1 cellular context compared by ENCODE assay signal in the genomic region with DNA sequence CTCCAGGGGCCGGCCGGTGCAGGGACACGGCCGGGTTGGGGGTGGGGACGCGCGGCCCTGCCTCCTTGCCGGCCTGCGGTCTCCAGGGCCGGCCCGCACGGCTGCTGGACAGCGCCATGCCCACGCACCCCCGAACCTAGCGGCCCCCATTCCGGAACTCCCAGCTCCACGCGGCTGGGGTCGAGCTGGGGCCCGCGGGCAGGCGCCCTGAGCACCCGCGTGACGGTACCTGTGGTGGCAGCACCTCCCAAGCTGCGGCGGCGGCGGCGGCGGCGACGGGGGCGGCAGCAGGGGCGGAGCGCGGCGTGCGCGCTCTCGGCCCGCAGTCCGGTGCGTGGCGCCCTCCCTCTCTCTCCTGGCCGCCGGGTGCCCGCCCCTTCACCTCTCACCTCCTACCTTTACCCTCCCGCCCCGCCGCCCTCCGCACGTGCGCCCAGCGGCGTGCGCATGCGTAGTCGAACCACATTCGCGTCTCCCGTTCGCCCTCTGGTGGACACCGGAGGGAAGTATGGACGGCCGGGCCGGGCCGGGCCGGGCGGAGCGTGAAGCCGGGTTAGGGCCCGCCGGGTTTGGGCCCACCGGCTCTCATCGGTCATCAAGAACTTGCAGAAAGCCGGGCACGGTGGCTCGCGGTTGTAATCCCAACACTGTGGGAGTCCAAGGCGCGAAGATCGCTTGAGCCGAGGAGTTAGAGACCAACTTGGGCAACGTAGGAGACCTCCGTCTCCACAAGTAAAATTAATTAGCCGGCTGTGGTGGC.
A peak's percentile ranks its signal among the peaks of the same experiment; 100 is the strongest.
TF ChIP-seq lines count a peak whose summit lies in the region.

A gene (minus strand): TSS at position 372 of the 760 bp plus-strand sequence. CDS start 32,948 bp downstream, outside the sequence.

TF ChIP-seq in HepG2, 621 proteins besides CTCF, POLR2A, EP300 and RAD21 (continued from another document and continues in another):
- TF ChIP-seq, protein P1, sequence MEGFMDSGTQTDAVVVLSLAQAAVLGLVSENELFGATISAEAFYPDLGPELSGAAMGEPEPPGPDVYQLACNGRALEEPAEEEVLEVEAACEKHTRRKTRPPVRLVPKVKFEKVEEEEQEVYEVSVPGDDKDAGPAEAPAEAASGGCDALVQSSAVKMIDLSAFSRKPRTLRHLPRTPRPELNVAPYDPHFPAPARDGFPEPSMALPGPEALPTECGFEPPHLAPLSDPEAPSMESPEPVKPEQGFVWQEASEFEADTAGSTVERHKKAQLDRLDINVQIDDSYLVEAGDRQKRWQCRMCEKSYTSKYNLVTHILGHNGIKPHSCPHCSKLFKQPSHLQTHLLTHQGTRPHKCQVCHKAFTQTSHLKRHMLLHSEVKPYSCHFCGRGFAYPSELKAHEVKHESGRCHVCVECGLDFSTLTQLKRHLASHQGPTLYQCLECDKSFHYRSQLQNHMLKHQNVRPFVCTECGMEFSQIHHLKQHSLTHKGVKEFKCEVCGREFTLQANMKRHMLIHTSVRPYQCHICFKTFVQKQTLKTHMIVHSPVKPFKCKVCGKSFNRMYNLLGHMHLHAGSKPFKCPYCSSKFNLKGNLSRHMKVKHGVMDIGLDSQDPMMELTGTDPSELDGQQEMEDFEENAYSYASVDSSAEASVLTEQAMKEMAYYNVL (CRISPR knock-in tag; IDR thresholded peaks at IDR 0.05; ENCODE audit: borderline replicate concordance): peak; percentile 58
- peak; percentile 84 for TF ChIP-seq ZNF331 (CRISPR knock-in tag; IDR thresholded peaks at IDR 0.05)
- peak; percentile 73; the same call in 1 of the 2 replicates for TF ChIP-seq REPIN1 (CRISPR knock-in tag; IDR thresholded peaks at IDR 0.05; ENCODE audit: borderline replicate concordance, low read depth)
- 0 out of 2 replicates have a peak, but pooled peaks have one; percentile 20 for TF ChIP-seq ZNF33B (CRISPR knock-in tag; IDR thresholded peaks at IDR 0.05)
- no peak for TF ChIP-seq MTA3 (CRISPR knock-in tag; IDR thresholded peaks at IDR 0.05)
- peak; percentile 47; the same call in 1 of the 2 replicates for TF ChIP-seq ZNF232 (CRISPR knock-in tag; IDR thresholded peaks at IDR 0.05; ENCODE audit: borderline replicate concordance)
- no peak for TF ChIP-seq ZNF251 (CRISPR knock-in tag; IDR thresholded peaks at IDR 0.05)
- no peak for TF ChIP-seq ZNF138 (CRISPR knock-in tag; IDR thresholded peaks at IDR 0.05; ENCODE audit: low read depth)
- peak; percentile 33; the same call in 1 of the 2 replicates for TF ChIP-seq SIX4 (CRISPR knock-in tag; IDR thresholded peaks at IDR 0.05)
- TF ChIP-seq DR1 (CRISPR knock-in tag; IDR thresholded peaks at IDR 0.05): 0 out of 2 replicates have a peak, but pooled peaks have one; percentile 46
- TF ChIP-seq, protein P2, sequence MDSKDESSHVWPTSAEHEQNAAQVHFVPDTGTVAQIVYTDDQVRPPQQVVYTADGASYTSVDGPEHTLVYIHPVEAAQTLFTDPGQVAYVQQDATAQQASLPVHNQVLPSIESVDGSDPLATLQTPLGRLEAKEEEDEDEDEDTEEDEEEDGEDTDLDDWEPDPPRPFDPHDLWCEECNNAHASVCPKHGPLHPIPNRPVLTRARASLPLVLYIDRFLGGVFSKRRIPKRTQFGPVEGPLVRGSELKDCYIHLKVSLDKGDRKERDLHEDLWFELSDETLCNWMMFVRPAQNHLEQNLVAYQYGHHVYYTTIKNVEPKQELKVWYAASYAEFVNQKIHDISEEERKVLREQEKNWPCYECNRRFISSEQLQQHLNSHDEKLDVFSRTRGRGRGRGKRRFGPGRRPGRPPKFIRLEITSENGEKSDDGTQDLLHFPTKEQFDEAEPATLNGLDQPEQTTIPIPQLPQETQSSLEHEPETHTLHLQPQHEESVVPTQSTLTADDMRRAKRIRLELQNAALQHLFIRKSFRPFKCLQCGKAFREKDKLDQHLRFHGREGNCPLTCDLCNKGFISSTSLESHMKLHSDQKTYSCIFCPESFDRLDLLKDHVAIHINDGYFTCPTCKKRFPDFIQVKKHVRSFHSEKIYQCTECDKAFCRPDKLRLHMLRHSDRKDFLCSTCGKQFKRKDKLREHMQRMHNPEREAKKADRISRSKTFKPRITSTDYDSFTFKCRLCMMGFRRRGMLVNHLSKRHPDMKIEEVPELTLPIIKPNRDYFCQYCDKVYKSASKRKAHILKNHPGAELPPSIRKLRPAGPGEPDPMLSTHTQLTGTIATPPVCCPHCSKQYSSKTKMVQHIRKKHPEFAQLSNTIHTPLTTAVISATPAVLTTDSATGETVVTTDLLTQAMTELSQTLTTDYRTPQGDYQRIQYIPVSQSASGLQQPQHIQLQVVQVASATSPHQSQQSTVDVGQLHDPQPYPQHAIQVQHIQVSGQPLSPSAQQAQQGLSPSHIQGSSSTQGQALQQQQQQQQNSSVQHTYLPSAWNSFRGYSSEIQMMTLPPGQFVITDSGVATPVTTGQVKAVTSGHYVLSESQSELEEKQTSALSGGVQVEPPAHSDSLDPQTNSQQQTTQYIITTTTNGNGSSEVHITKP (CRISPR knock-in tag; IDR thresholded peaks at IDR 0.05; ENCODE audit: low read depth): no peak
- TF ChIP-seq, protein P3, sequence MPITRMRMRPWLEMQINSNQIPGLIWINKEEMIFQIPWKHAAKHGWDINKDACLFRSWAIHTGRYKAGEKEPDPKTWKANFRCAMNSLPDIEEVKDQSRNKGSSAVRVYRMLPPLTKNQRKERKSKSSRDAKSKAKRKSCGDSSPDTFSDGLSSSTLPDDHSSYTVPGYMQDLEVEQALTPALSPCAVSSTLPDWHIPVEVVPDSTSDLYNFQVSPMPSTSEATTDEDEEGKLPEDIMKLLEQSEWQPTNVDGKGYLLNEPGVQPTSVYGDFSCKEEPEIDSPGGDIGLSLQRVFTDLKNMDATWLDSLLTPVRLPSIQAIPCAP (CRISPR knock-in tag; IDR thresholded peaks at IDR 0.05; ENCODE audit: low read depth): no peak
- TF ChIP-seq, protein P4, sequence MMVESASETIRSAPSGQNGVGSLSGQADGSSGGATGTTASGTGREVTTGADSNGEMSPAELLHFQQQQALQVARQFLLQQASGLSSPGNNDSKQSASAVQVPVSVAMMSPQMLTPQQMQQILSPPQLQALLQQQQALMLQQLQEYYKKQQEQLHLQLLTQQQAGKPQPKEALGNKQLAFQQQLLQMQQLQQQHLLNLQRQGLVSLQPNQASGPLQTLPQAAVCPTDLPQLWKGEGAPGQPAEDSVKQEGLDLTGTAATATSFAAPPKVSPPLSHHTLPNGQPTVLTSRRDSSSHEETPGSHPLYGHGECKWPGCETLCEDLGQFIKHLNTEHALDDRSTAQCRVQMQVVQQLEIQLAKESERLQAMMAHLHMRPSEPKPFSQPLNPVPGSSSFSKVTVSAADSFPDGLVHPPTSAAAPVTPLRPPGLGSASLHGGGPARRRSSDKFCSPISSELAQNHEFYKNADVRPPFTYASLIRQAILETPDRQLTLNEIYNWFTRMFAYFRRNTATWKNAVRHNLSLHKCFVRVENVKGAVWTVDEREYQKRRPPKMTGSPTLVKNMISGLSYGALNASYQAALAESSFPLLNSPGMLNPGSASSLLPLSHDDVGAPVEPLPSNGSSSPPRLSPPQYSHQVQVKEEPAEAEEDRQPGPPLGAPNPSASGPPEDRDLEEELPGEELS (CRISPR knock-in tag; IDR thresholded peaks at IDR 0.05): peak; percentile 61
- no peak for TF ChIP-seq PLRG1 (conservative IDR thresholded peaks at IDR 0.05)
- TF ChIP-seq, protein P5, sequence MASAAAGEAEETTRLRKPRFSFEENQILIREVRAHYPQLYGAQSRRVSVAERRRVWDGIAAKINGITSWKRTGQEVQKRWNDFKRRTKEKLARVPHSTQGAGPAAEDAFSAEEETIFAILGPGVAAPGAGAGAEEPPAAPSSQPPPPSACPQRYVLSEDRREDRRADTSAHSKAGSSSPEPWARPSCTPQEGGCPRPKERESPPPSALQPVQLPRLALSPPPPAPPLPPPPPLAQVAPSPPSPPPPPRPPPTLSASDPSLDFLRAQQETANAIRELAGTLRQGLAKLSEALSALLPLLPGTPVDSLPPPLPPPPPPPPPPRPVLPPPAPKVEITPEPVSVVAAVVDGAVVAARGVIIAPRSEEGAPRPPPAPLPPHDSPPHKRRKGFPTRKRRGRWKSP (CRISPR knock-in tag; IDR thresholded peaks at IDR 0.05): peak; percentile 8; the same call in 1 of the 2 replicates
- 0 out of 2 replicates have a peak, but pooled peaks have one; percentile 40 for TF ChIP-seq HNRNPUL1 (IDR thresholded peaks at IDR 0.05; ENCODE audit: low read depth, low read length)
- TF ChIP-seq ZNF256 (CRISPR knock-in tag; conservative IDR thresholded peaks at IDR 0.05): no peak
- TF ChIP-seq, protein P6, sequence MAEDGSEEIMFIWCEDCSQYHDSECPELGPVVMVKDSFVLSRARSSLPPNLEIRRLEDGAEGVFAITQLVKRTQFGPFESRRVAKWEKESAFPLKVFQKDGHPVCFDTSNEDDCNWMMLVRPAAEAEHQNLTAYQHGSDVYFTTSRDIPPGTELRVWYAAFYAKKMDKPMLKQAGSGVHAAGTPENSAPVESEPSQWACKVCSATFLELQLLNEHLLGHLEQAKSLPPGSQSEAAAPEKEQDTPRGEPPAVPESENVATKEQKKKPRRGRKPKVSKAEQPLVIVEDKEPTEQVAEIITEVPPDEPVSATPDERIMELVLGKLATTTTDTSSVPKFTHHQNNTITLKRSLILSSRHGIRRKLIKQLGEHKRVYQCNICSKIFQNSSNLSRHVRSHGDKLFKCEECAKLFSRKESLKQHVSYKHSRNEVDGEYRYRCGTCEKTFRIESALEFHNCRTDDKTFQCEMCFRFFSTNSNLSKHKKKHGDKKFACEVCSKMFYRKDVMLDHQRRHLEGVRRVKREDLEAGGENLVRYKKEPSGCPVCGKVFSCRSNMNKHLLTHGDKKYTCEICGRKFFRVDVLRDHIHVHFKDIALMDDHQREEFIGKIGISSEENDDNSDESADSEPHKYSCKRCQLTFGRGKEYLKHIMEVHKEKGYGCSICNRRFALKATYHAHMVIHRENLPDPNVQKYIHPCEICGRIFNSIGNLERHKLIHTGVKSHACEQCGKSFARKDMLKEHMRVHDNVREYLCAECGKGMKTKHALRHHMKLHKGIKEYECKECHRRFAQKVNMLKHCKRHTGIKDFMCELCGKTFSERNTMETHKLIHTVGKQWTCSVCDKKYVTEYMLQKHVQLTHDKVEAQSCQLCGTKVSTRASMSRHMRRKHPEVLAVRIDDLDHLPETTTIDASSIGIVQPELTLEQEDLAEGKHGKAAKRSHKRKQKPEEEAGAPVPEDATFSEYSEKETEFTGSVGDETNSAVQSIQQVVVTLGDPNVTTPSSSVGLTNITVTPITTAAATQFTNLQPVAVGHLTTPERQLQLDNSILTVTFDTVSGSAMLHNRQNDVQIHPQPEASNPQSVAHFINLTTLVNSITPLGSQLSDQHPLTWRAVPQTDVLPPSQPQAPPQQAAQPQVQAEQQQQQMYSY (CRISPR knock-in tag; IDR thresholded peaks at IDR 0.05): no peak
- TF ChIP-seq NAIF1 (CRISPR knock-in tag; IDR thresholded peaks at IDR 0.05; ENCODE audit: borderline replicate concordance): no peak
- TF ChIP-seq ELF1 (CRISPR knock-in tag; IDR thresholded peaks at IDR 0.05): peak; percentile 67; the same call in 1 of the 2 replicates
- TF ChIP-seq SP2 (CRISPR knock-in tag; IDR thresholded peaks at IDR 0.05): peak; percentile 52; the same call in 1 of the 2 replicates
- TF ChIP-seq, protein P7, sequence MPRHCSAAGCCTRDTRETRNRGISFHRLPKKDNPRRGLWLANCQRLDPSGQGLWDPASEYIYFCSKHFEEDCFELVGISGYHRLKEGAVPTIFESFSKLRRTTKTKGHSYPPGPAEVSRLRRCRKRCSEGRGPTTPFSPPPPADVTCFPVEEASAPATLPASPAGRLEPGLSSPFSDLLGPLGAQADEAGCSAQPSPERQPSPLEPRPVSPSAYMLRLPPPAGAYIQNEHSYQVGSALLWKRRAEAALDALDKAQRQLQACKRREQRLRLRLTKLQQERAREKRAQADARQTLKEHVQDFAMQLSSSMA (CRISPR knock-in tag; IDR thresholded peaks at IDR 0.05): no peak
- TF ChIP-seq, protein P8, sequence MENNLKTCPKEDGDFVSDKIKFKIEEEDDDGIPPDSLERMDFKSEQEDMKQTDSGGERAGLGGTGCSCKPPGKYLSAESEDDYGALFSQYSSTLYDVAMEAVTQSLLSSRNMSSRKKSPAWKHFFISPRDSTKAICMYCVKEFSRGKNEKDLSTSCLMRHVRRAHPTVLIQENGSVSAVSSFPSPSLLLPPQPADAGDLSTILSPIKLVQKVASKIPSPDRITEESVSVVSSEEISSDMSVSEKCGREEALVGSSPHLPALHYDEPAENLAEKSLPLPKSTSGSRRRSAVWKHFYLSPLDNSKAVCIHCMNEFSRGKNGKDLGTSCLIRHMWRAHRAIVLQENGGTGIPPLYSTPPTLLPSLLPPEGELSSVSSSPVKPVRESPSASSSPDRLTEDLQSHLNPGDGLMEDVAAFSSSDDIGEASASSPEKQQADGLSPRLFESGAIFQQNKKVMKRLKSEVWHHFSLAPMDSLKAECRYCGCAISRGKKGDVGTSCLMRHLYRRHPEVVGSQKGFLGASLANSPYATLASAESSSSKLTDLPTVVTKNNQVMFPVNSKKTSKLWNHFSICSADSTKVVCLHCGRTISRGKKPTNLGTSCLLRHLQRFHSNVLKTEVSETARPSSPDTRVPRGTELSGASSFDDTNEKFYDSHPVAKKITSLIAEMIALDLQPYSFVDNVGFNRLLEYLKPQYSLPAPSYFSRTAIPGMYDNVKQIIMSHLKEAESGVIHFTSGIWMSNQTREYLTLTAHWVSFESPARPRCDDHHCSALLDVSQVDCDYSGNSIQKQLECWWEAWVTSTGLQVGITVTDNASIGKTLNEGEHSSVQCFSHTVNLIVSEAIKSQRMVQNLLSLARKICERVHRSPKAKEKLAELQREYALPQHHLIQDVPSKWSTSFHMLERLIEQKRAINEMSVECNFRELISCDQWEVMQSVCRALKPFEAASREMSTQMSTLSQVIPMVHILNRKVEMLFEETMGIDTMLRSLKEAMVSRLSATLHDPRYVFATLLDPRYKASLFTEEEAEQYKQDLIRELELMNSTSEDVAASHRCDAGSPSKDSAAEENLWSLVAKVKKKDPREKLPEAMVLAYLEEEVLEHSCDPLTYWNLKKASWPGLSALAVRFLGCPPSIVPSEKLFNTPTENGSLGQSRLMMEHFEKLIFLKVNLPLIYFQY (CRISPR knock-in tag; IDR thresholded peaks at IDR 0.05; ENCODE audit: borderline replicate concordance): peak; percentile 100
- TF ChIP-seq NR2F1 (CRISPR knock-in tag; IDR thresholded peaks at IDR 0.05): peak; percentile 99
- 0 out of 2 replicates have a peak, but pooled peaks have one; percentile 22 for TF ChIP-seq ZNF777 (CRISPR knock-in tag; IDR thresholded peaks at IDR 0.05)
- TF ChIP-seq MYC (CRISPR knock-in tag; IDR thresholded peaks at IDR 0.05; ENCODE audit: borderline replicate concordance): peak; percentile 98
- TF ChIP-seq, protein P9, sequence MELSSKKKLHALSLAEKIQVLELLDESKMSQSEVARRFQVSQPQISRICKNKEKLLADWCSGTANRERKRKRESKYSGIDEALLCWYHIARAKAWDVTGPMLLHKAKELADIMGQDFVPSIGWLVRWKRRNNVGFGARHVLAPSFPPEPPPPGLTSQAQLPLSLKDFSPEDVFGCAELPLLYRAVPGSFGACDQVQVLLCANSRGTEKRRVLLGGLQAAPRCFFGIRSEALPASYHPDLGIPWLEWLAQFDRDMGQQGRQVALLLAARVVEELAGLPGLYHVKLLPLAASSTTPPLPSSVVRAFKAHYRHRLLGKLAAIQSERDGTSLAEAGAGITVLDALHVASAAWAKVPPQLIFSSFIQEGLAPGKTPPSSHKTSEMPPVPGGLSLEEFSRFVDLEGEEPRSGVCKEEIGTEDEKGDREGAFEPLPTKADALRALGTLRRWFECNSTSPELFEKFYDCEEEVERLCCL (CRISPR knock-in tag; IDR thresholded peaks at IDR 0.05; ENCODE audit: borderline replicate concordance): no peak
- TF ChIP-seq NFIB (CRISPR knock-in tag; IDR thresholded peaks at IDR 0.05; ENCODE audit: borderline replicate concordance): no peak
- TF ChIP-seq ZNF737 (CRISPR knock-in tag; IDR thresholded peaks at IDR 0.05; ENCODE audit: borderline replicate concordance): no peak
- no peak for TF ChIP-seq PHB2 (IDR thresholded peaks at IDR 0.05; ENCODE audit: partially characterized antibody)
- TF ChIP-seq ZC3H13 (CRISPR knock-in tag; IDR thresholded peaks at IDR 0.05): no peak; the same call in 1 of the 2 replicates
- TF ChIP-seq ZNF747 (CRISPR knock-in tag; IDR thresholded peaks at IDR 0.05; ENCODE audit: borderline replicate concordance): no peak
- no peak for TF ChIP-seq SIX1 (CRISPR knock-in tag; IDR thresholded peaks at IDR 0.05; ENCODE audit: borderline replicate concordance)
- no peak for TF ChIP-seq ZNF615 (CRISPR knock-in tag; IDR thresholded peaks at IDR 0.05; ENCODE audit: borderline replicate concordance)
- 0 out of 2 replicates have a peak, but pooled peaks have one; percentile 65 for TF ChIP-seq ZFP36L1 (CRISPR knock-in tag; IDR thresholded peaks at IDR 0.05)
